14 cellular contexts compared by ENCODE assay signal in genomic region chr18:38932752-38933151, GRCh38.
DNase-seq lines count a peak whose midpoint lies in the region; ATAC-seq and TF ChIP-seq lines count a peak whose summit lies in the region.
"Had no signal": no experiment of that assay in that cellular context is flagged by ENCODE, and none has a peak within 500 bp of the region (broad histone marks: within the 10 kb centered on the region; RNA-seq: fewer than 3 reads in every experiment).

No MANE protein-coding gene starts in this region.

- H3K9me2 ChIP-seq in PC-9 (ENCODE audit: insufficient read depth), result no peaks in the 10 kb centered on the region

- no peak overlapping the region for H3K27ac Mint-ChIP-seq in activated B cell treated with CpG ODN at 0.5 μM for 24 hours
- H3K27ac Mint-ChIP-seq: CD14-positive monocyte had no signal

- H3K79me2 ChIP-seq in PC-9 (ENCODE audit: low read depth), result no peaks in the 10 kb centered on the region

- no peak overlapping the region for H2AFZ ChIP-seq in PC-9

- no peaks in the 10 kb centered on the region for H3K36me3 Mint-ChIP-seq in activated B cell treated with CpG ODN at 0.5 μM for 24 hours (ENCODE audit: low read depth)
- H3K36me3 Mint-ChIP-seq: CD14-positive monocyte had no signal

- no TSS peak for BruUV-seq in PC-9 (replicated peaks; lab: Mats Ljungman, UMichigan)

- no peak overlapping the region for H3K4me3 Mint-ChIP-seq in activated B cell treated with CpG ODN at 0.5 μM for 24 hours
- H3K4me3 Mint-ChIP-seq: CD14-positive monocyte had no signal

- no peaks in the 10 kb centered on the region for H3K9me3 ChIP-seq in PC-9 (ENCODE audit: insufficient read depth, low read depth)
- H3K9me3 ChIP-seq: esophagus squamous epithelium, thoracic aorta had no signal

- no peak overlapping the region for H3K27ac ChIP-seq in PC-9
- H3K27ac ChIP-seq: esophagus squamous epithelium, thoracic aorta had no signal

- intact Hi-C loops in activated B cell treated with CpG ODN at 0.5 μM for 24 hours (cut with micrococcal nuclease), result no loop called here
- intact Hi-C loops in PC-9 (cut with micrococcal nuclease; ENCODE audit: unreplicated experiment), result no loop called here

- H3K4me3 ChIP-seq in PC-9, result no peak overlapping the region
- H3K4me3 ChIP-seq: esophagus squamous epithelium, smooth muscle cell, thoracic aorta had no signal

- H3K27me3 Mint-ChIP-seq in activated B cell treated with CpG ODN at 0.5 μM for 24 hours, result no peaks in the 10 kb centered on the region

- H3K4me1 Mint-ChIP-seq in activated B cell treated with CpG ODN at 0.5 μM for 24 hours, result peaks cover 18% of the 10 kb centered on the region
- H3K4me1 Mint-ChIP-seq: CD14-positive monocyte had no signal

- no peak for TF ChIP-seq CTCF in activated B cell treated with CpG ODN at 0.5 μM for 24 hours (IDR thresholded peaks at IDR 0.05)
- no peak for TF ChIP-seq CTCF in PC-9 (conservative IDR thresholded peaks at IDR 0.05)

- ATAC-seq in GM18870 (IDR thresholded peaks at IDR 0.05; ENCODE audit: unreplicated experiment), result peak; percentile 52
- peak; percentile 68 for ATAC-seq in GM21576 (IDR thresholded peaks at IDR 0.05; ENCODE audit: unreplicated experiment)
- ATAC-seq in HG03045 (IDR thresholded peaks at IDR 0.05; ENCODE audit: unreplicated experiment), result peak; percentile 48
- ATAC-seq in activated B cell treated with CpG ODN at 0.5 μM for 24 hours (ENCODE audit: low read depth), result peak; percentile 28

- no peak overlapping the region for H3K4me2 ChIP-seq in PC-9
- H3K4me2 ChIP-seq: smooth muscle cell had no signal

- no peaks in the 10 kb centered on the region for H4K20me1 ChIP-seq in PC-9 (ENCODE audit: insufficient read depth)

- POLR2A ChIA-PET in activated B cell treated with CpG ODN at 0.5 μM for 24 hours (lab: Charles Lee), result no interaction called here
- POLR2A ChIA-PET in PC-9 (lab: Charles Lee; ENCODE audit: unreplicated experiment), result no interaction called here

- DNase-seq in activated B cell treated with CpG ODN at 0.5 μM for 24 hours (no peak), NCI-H226 (no peak), GM19238 (ENCODE audit: insufficient read length, low spot score) (no peak), PC-9 (no peak), DMS79 (lab: John Stamatoyannopoulos, UW) (no peak)
- DNase-seq: activated T-cell treated with anti-CD3 and anti-CD28 coated beads, Interleukin-2, amount 50 U/mL, for 48 hours; esophagus squamous epithelium; SW 1271 had no signal

- H3K9me3 Mint-ChIP-seq in activated B cell treated with CpG ODN at 0.5 μM for 24 hours, result peaks cover 3% of the 10 kb centered on the region

- CTCF ChIA-PET in activated B cell treated with CpG ODN at 0.5 μM for 24 hours (lab: Charles Lee), result no interaction called here
- CTCF ChIA-PET in PC-9 (lab: Charles Lee), result no interaction called here

- no peaks in the 10 kb centered on the region for H3K36me3 ChIP-seq in PC-9 (ENCODE audit: low read depth)
- H3K36me3 ChIP-seq: esophagus squamous epithelium, thoracic aorta had no signal

- H3K4me1 ChIP-seq in PC-9 (replicated peaks; ENCODE audit: insufficient read depth), result no peaks in the 10 kb centered on the region
- H3K4me1 ChIP-seq: esophagus squamous epithelium had no signal

- no peaks in the 10 kb centered on the region for H3F3A ChIP-seq in PC-9 (ENCODE audit: insufficient read depth, low read depth)

- H3K27me3 ChIP-seq in PC-9 (ENCODE audit: insufficient read depth, low read depth), result no peaks in the 10 kb centered on the region
- H3K27me3 ChIP-seq: esophagus squamous epithelium had no signal
